Comparison of ENCODE assay signal across 26 cellular contexts in genomic region chr12:101789171-101789570, GRCh38. TPM values are rescaled to one million over a fixed set of nuclear protein-coding genes. Genes with fewer than 3 reads are reported as not detected.
"Had no signal": no experiment of that assay in that cellular context is flagged by ENCODE, and none has a peak within 500 bp of the region (broad histone marks: within the 10 kb centered on the region; RNA-seq: fewer than 3 reads in every experiment).

No MANE protein-coding gene starts in this region.

- H3K27ac ChIP-seq: colonic mucosa, gastrocnemius medialis, parathyroid adenoma, right atrium auricular region, transverse colon had no signal

- H3K9me3 ChIP-seq: colonic mucosa, gastrocnemius medialis, right atrium auricular region, transverse colon had no signal

- H2AFZ ChIP-seq: neural progenitor cell, parathyroid adenoma had no signal

- DNase-seq: activated CD4-positive, alpha-beta memory T cell treated with anti-CD3 and anti-CD28 coated beads for 36 hours; activated CD4-positive, alpha-beta T cell treated with anti-CD3 and anti-CD28 coated beads, Interleukin-2, amount 10 ng/mL, durations not matched to agents 24 days and 14 days; activated CD4-positive, CD25-positive, alpha-beta regulatory T cell treated with anti-CD3 and anti-CD28 coated beads, Interleukin-2, amount 50 U/mL, for 72 hours; activated T-cell treated with anti-CD3 and anti-CD28 coated beads, Interleukin-2, amount 50 U/mL, for 48 hours; cerebellar nuclear complex; colonic mucosa; effector memory CD4-positive, alpha-beta T cell; gastrocnemius medialis; glutamatergic neuron; kidney; left colon; midbrain; naive thymus-derived CD4-positive, alpha-beta T cell; occipital lobe; stimulated activated CD4-positive, alpha-beta T cell treated with anti-CD3 and anti-CD28 coated beads, Interleukin-15, amount 100 ng/mL, for 24 hours; stimulated activated CD4-positive, alpha-beta T cell treated with anti-CD3 and anti-CD28 coated beads, Interleukin-2, amount 100 ng/mL, for 24 hours; stimulated activated naive CD4-positive, alpha-beta T cell treated with Interleukin-2 at 50 U/mL for 16 hours; T-helper 2 cell; transverse colon had no signal

- H3K9ac ChIP-seq: neural progenitor cell, parathyroid adenoma had no signal

- H3K36me3 Mint-ChIP-seq: neural progenitor cell had no signal

- H3K27ac Mint-ChIP-seq: activated CD4-positive, alpha-beta memory T cell treated with anti-CD3 and anti-CD28 coated beads for 36 hours; activated naive CD4-positive, alpha-beta T cell treated with anti-CD3 and anti-CD28 coated beads, Interleukin-2, amount 50 U/mL, for 24 hours; activated T-helper 2 cell treated with anti-CD3 and anti-CD28 coated beads, Interferon-gamma antibody, Interleukin-2, Interleukin-4, amounts not matched to agents 10 μg/mL and 5 μg/mL and 100 μg/mL, durations not matched to agents 14 hours and 24 hours and 36 hours; memory B cell; neural progenitor cell had no signal

- H3K27me3 ChIP-seq: colonic mucosa, gastrocnemius medialis, neural progenitor cell, right atrium auricular region, transverse colon had no signal

- H3K27me3 Mint-ChIP-seq: activated CD4-positive, alpha-beta memory T cell treated with anti-CD3 and anti-CD28 coated beads for 36 hours; activated CD4-positive, alpha-beta T cell treated with anti-CD3 and anti-CD28 coated beads, Interleukin-2, amount 10 ng/mL, durations not matched to agents 24 days and 14 days; activated naive CD4-positive, alpha-beta T cell treated with anti-CD3 and anti-CD28 coated beads, Interleukin-2, amount 50 U/mL, for 24 hours; memory B cell; naive thymus-derived CD4-positive, alpha-beta T cell had no signal

- H3K79me2 ChIP-seq: parathyroid adenoma had no signal

- H3K4me1 Mint-ChIP-seq: neural progenitor cell had no signal

- H3K4me2 ChIP-seq: neural progenitor cell had no signal

- ATAC-seq: gastrocnemius medialis; left colon; naive thymus-derived CD4-positive, alpha-beta T cell had no signal

- H3K4me1 ChIP-seq: neural progenitor cell, right atrium auricular region had no signal

- H3K4me3 Mint-ChIP-seq: activated CD4-positive, alpha-beta memory T cell treated with anti-CD3 and anti-CD28 coated beads for 36 hours; activated CD4-positive, alpha-beta T cell treated with anti-CD3 and anti-CD28 coated beads, Interleukin-2, amount 10 ng/mL, durations not matched to agents 24 days and 14 days; activated naive CD4-positive, alpha-beta T cell treated with anti-CD3 and anti-CD28 coated beads, Interleukin-2, amount 50 U/mL, for 24 hours; memory B cell; naive thymus-derived CD4-positive, alpha-beta T cell; neural progenitor cell had no signal

- H3K9me3 Mint-ChIP-seq: activated CD4-positive, alpha-beta memory T cell treated with anti-CD3 and anti-CD28 coated beads for 36 hours; activated CD4-positive, alpha-beta T cell treated with anti-CD3 and anti-CD28 coated beads, Interleukin-2, amount 10 ng/mL, durations not matched to agents 24 days and 14 days; activated naive CD4-positive, alpha-beta T cell treated with anti-CD3 and anti-CD28 coated beads, Interleukin-2, amount 50 U/mL, for 24 hours; activated T-helper 2 cell treated with anti-CD3 and anti-CD28 coated beads, Interferon-gamma antibody, Interleukin-2, Interleukin-4, amounts not matched to agents 10 μg/mL and 5 μg/mL and 100 μg/mL, durations not matched to agents 14 hours and 24 hours and 36 hours; memory B cell; neural progenitor cell had no signal

RNA-seq across cellular contexts. Expression of gene SYCP3, which starts 49.9 kb away (rescaled TPM):
- total RNA-seq: dermis microvascular lymphatic vessel endothelial cell, right atrium auricular region had no signal
